In the genomic region with DNA sequence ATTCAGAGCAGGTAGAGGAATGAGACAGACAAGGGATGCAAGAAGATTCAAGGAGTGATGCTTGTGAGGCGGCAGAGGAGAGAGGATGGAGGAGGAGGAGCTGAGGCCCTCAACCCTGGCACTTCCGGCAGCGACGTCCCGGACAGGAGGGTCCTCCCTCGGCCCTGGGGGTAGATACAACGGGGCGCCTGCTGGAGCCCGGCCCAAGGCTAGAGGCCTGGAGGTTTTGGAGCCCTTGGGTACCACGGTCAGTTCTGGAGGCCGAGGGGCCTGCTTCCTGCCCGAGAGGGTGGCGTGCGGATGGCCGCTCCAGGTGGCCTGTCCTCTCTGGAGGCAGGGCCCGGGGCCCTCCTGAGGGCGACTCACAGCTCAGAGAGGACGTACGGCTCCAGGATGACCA, we compare ENCODE assay signal across 21 cellular contexts. TPM values are rescaled to one million over a fixed set of nuclear protein-coding genes. Genes with fewer than 3 reads are reported as not detected.
"Had no signal": no experiment of that assay in that cellular context is flagged by ENCODE, and none has a peak within 500 bp of the region (broad histone marks: within the 10 kb centered on the region; RNA-seq: fewer than 3 reads in every experiment).

No MANE protein-coding gene starts in this region.

- H3K9me3 Mint-ChIP-seq: stimulated activated effector memory CD8-positive, alpha-beta T cell treated with anti-CD3 and anti-CD28 coated beads, Interleukin-12 subunit alpha, Interleukin-12 subunit beta, amount 100 ng/mL, for 72 hours; stimulated activated memory B cell treated with anti-CD40 and anti-IgM and Interleukin-4, amounts not matched to agents 10 μg/mL and 1 μg/mL and 100 μg/mL, for 72 hours; stimulated activated naive CD8-positive, alpha-beta T cell treated with anti-CD3 and anti-CD28 coated beads, Interleukin-15, amount 100 ng/mL, for 72 hours; stimulated activated naive CD8-positive, alpha-beta T cell treated with anti-CD3 and anti-CD28 coated beads, Interleukin-15, Interleukin-2, amounts not matched to agents 100 ng/mL and 50 ng/mL, for 24 hours; type B pancreatic cell had no signal

- DNase-seq: stimulated activated CD4-positive, alpha-beta T cell treated with anti-CD3 and anti-CD28 coated beads, Interleukin-2, amount 100 ng/mL, for 48 hours; stimulated activated CD4-positive, alpha-beta T cell treated with anti-CD3 and anti-CD28 coated beads, Interleukin-4, amount 100 ng/mL, for 1 hour; stimulated activated CD4-positive, alpha-beta T cell treated with anti-CD3 and anti-CD28 coated beads, Interleukin-4, amount 100 ng/mL, for 24 hours; stimulated activated CD4-positive, alpha-beta T cell treated with anti-CD3 and anti-CD28 coated beads, Interleukin-4, amount 100 ng/mL, for 4 hours; stimulated activated CD8-positive, alpha-beta memory T cell treated with anti-CD3 and anti-CD28 coated beads, Interleukin-4, amount 100 ng/mL, for 48 hours; stimulated activated naive CD4-positive, alpha-beta T cell; stimulated activated naive CD4-positive, alpha-beta T cell treated with Interleukin-2 at 50 U/mL for 16 hours; stimulated activated naive CD8-positive, alpha-beta T cell treated with anti-CD3 and anti-CD28 coated beads, Interleukin-15, amount 100 ng/mL, for 72 hours; stimulated activated naive CD8-positive, alpha-beta T cell treated with anti-CD3 and anti-CD28 coated beads, Interleukin-15, Interleukin-2, amounts not matched to agents 100 U/mL and 50 U/mL, for 24 hours; stomach; testis; thyroid gland; tibial artery; transverse colon; trophoblast cell; upper lobe of right lung; uterus had no signal

- H3K4me3 Mint-ChIP-seq: stimulated activated effector memory CD8-positive, alpha-beta T cell treated with anti-CD3 and anti-CD28 coated beads, Interleukin-12 subunit alpha, Interleukin-12 subunit beta, amount 100 ng/mL, for 72 hours; stimulated activated memory B cell treated with anti-CD40 and anti-IgM and Interleukin-4, amounts not matched to agents 10 μg/mL and 1 μg/mL and 100 μg/mL, for 72 hours; stimulated activated naive CD8-positive, alpha-beta T cell treated with anti-CD3 and anti-CD28 coated beads, Interleukin-15, amount 100 ng/mL, for 72 hours; stimulated activated naive CD8-positive, alpha-beta T cell treated with anti-CD3 and anti-CD28 coated beads, Interleukin-15, Interleukin-2, amounts not matched to agents 100 ng/mL and 50 ng/mL, for 24 hours; type B pancreatic cell had no signal

- H3K36me3 Mint-ChIP-seq: stimulated activated effector memory CD8-positive, alpha-beta T cell treated with anti-CD3 and anti-CD28 coated beads, Interleukin-12 subunit alpha, Interleukin-12 subunit beta, amount 100 ng/mL, for 72 hours; stimulated activated memory B cell treated with anti-CD40 and anti-IgM and Interleukin-4, amounts not matched to agents 10 μg/mL and 1 μg/mL and 100 μg/mL, for 72 hours; type B pancreatic cell had no signal

- H3K4me1 Mint-ChIP-seq: stimulated activated memory B cell treated with anti-CD40 and anti-IgM and Interleukin-4, amounts not matched to agents 10 μg/mL and 1 μg/mL and 100 μg/mL, for 72 hours; stimulated activated naive CD8-positive, alpha-beta T cell treated with anti-CD3 and anti-CD28 coated beads, Interleukin-15, amount 100 ng/mL, for 72 hours had no signal

- ATAC-seq: stimulated activated effector memory CD8-positive, alpha-beta T cell treated with anti-CD3 and anti-CD28 coated beads, Interleukin-12 subunit alpha, Interleukin-12 subunit beta, amount 100 ng/mL, for 72 hours; stimulated activated memory B cell treated with anti-CD40 and anti-IgM and Interleukin-4, amounts not matched to agents 10 μg/mL and 1 μg/mL and 100 μg/mL, for 72 hours; stimulated activated naive CD8-positive, alpha-beta T cell treated with anti-CD3 and anti-CD28 coated beads, Interleukin-15, amount 100 ng/mL, for 72 hours; stimulated activated naive CD8-positive, alpha-beta T cell treated with anti-CD3 and anti-CD28 coated beads, Interleukin-15, Interleukin-2, amounts not matched to agents 100 U/mL and 50 U/mL, for 24 hours; upper lobe of right lung had no signal

- H3K27ac Mint-ChIP-seq: stimulated activated effector memory CD8-positive, alpha-beta T cell treated with anti-CD3 and anti-CD28 coated beads, Interleukin-12 subunit alpha, Interleukin-12 subunit beta, amount 100 ng/mL, for 72 hours; stimulated activated memory B cell treated with anti-CD40 and anti-IgM and Interleukin-4, amounts not matched to agents 10 μg/mL and 1 μg/mL and 100 μg/mL, for 72 hours; stimulated activated naive CD8-positive, alpha-beta T cell treated with anti-CD3 and anti-CD28 coated beads, Interleukin-15, amount 100 ng/mL, for 72 hours; stimulated activated naive CD8-positive, alpha-beta T cell treated with anti-CD3 and anti-CD28 coated beads, Interleukin-15, Interleukin-2, amounts not matched to agents 100 ng/mL and 50 ng/mL, for 24 hours; type B pancreatic cell had no signal

- H3K27me3 Mint-ChIP-seq: stimulated activated naive CD8-positive, alpha-beta T cell treated with anti-CD3 and anti-CD28 coated beads, Interleukin-15, amount 100 ng/mL, for 72 hours had no signal

RNA-seq across cellular contexts. Expression of gene SRPK3, which starts 27.1 kb away (rescaled TPM):
- total RNA-seq: upper lobe of right lung had no signal
